ENCODE assay signal across 29 cellular contexts in genomic region chr6:140354296-140354695, GRCh38.
DNase-seq lines count a peak whose midpoint lies in the region; TF ChIP-seq lines count a peak whose summit lies in the region.
"Had no signal": no experiment of that assay in that cellular context is flagged by ENCODE, and none has a peak within 500 bp of the region (broad histone marks: within the 10 kb centered on the region; RNA-seq: fewer than 3 reads in every experiment).

No MANE protein-coding gene starts in this region.

- H3K79me2 ChIP-seq in smooth muscle cell (ENCODE audit: low read depth), result no peaks in the 10 kb centered on the region

- TF ChIP-seq CTCF in smooth muscle cell (IDR thresholded peaks at IDR 0.05; ENCODE audit: borderline replicate concordance, insufficient read depth, poor library complexity, severe bottlenecking), result no peak

- DNase-seq in NCI-H226 (peak; percentile 66), amniotic epithelial cell (ENCODE audit: low read depth) (peak; percentile 72), NCI-H187 treated with DMSO at 0.1 percent for 48 hours (lab: John Stamatoyannopoulos, UW) (no peak), smooth muscle cell (lab: John Stamatoyannopoulos, UW; ENCODE audit: unreplicated experiment) (no peak)
- DNase-seq: 8988T; ACHN; AML-193; BE2C; C1 segment of cervical spinal cord; Caco-2; Calu3; CD4-positive, alpha-beta memory T cell; CD4-positive, alpha-beta T cell; CD4-positive, CD25-positive, alpha-beta regulatory T cell; CD8-positive, alpha-beta memory T cell; CD8-positive, alpha-beta T cell; COR-L47; DMS 273 treated with DMSO at 0.1 percent for 48 hours; DMS153; DMS53; DMS79; DMS79 treated with DMSO at 0.1 percent for 48 hours; DND-41; EL had no signal

- H3K4me2 ChIP-seq in smooth muscle cell, result no peak overlapping the region
- H3K4me2 ChIP-seq: A549; BLaER1; BLaER1 treated with 17β-estradiol and CSF1 and Interleukin-3, amounts not matched to agents 10 nM and 100 nM had no signal

- H3K4me1 ChIP-seq in smooth muscle cell (ENCODE audit: low read depth), result no peaks in the 10 kb centered on the region
- H3K4me1 ChIP-seq: A549; BE2C; BLaER1; BLaER1 treated with 17β-estradiol and CSF1 and Interleukin-3, amounts not matched to agents 10 nM and 100 nM; Caco-2 had no signal

- H3F3A ChIP-seq in smooth muscle cell (ENCODE audit: low read depth), result no peaks in the 10 kb centered on the region

- no peak overlapping the region for H3K4me3 ChIP-seq in smooth muscle cell
- H3K4me3 ChIP-seq: A549; BLaER1; BLaER1 treated with 17β-estradiol and CSF1 and Interleukin-3, amounts not matched to agents 10 nM and 100 nM had no signal

- no peak overlapping the region for H3K9ac ChIP-seq in smooth muscle cell (ENCODE audit: low read depth)
- H3K9ac ChIP-seq: BLaER1; BLaER1 treated with 17β-estradiol and CSF1 and Interleukin-3, amounts not matched to agents 10 nM and 100 nM had no signal

- H3K27ac ChIP-seq in smooth muscle cell (ENCODE audit: low read depth), result no peak overlapping the region
- H3K27ac ChIP-seq: 22Rv1; A549; BLaER1; BLaER1 treated with 17β-estradiol and CSF1 and Interleukin-3, amounts not matched to agents 10 nM and 100 nM; C4-2B had no signal

- no peaks in the 10 kb centered on the region for H3K9me3 ChIP-seq in smooth muscle cell (replicated peaks; ENCODE audit: low read depth)
- H3K9me3 ChIP-seq: A549; BE2C; BLaER1; BLaER1 treated with 17β-estradiol and CSF1 and Interleukin-3, amounts not matched to agents 10 nM and 100 nM; Caco-2 had no signal

- H3K36me3 ChIP-seq in smooth muscle cell (ENCODE audit: low read depth), result no peaks in the 10 kb centered on the region
- H3K36me3 ChIP-seq: BE2C; BLaER1; BLaER1 treated with 17β-estradiol and CSF1 and Interleukin-3, amounts not matched to agents 10 nM and 100 nM had no signal

- WGBS in smooth muscle cell (ENCODE audit: low lambda C conversion rate), result 76% methylated on average over 1 of the region's 1 CpG

- no peaks in the 10 kb centered on the region for H3K27me3 ChIP-seq in smooth muscle cell (ENCODE audit: low read depth)
- H3K27me3 ChIP-seq: BE2C; BLaER1; BLaER1 treated with 17β-estradiol and CSF1 and Interleukin-3, amounts not matched to agents 10 nM and 100 nM had no signal

- no peaks in the 10 kb centered on the region for H4K20me1 ChIP-seq in smooth muscle cell (ENCODE audit: low read depth)
- H4K20me1 ChIP-seq: BLaER1; BLaER1 treated with 17β-estradiol and CSF1 and Interleukin-3, amounts not matched to agents 10 nM and 100 nM had no signal

- H2AFZ ChIP-seq in smooth muscle cell (ENCODE audit: low read depth), result no peak overlapping the region

Comparison
In these comparisons a context has a peak if more than half of its experiments do, and no peak if none do; other contexts are left out.
1. DNase-seq: peak in NCI-H226 (single experiment) and amniotic epithelial cell (single experiment); none in NCI-H187 treated with DMSO at 0.1 percent for 48 hours (single experiment) and smooth muscle cell (single experiment).